Comparison of ENCODE assay signal across 8 cellular contexts in the genomic region with DNA sequence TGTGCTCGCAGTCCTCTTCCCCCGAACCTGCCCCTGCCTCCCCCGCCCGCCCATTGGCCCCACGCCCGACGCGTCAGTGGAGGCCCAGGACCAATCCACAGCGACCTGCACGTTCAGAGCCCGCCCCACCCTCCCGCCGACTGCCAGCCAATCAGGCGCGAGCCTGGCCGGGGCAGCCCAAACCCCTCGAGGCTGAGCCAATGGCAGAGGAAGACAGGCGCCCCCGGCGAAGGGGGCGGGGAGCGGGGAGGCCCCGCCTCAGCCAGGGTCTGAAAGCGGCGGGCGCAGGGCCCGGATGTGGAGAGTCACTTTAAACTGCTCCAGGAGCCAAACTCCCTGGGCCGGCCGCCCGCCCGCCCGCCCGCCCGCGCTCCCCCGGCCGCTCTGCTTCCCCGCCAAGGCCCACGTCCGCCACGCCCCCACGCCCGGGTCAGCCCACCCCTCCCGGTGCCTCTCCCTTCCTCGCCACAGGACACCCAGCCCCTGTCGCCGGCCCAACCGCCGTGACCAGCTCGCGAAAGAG. TPM values are rescaled to one million over a fixed set of nuclear protein-coding genes. Genes with fewer than 3 reads are reported as not detected.
DNase-seq lines count a peak whose midpoint lies in the region; TF ChIP-seq lines count a peak whose summit lies in the region.

No MANE protein-coding gene starts in this region.

- CTCF ChIA-PET in activated naive CD4-positive, alpha-beta T cell treated with anti-CD3 and anti-CD28 coated beads for 36 hours (lab: Charles Lee): no interaction called here

- H3K36me3 ChIP-seq in SJSA1 (peaks cover 13% of the 10 kb centered on the region), neutrophil (peaks cover 4% of the 10 kb centered on the region), subcutaneous abdominal adipose tissue (ENCODE audit: control insufficient read depth in 5 of 5, insufficient read depth in 5 of 5, low read length in 5 of 5) (peaks cover 0 to 3% (median 1%) of the 10 kb centered on the region in 5 donors)

- TF ChIP-seq CTCF in HFFc6 (IDR thresholded peaks at IDR 0.05) (no peak), neutrophil (IDR thresholded peaks at IDR 0.05) (peak; percentile 49)

- H3K4me1 ChIP-seq in SJSA1 (replicated peaks) (peaks cover 6% of the 10 kb centered on the region), neutrophil (ENCODE audit: control insufficient read depth in 1 of 2, insufficient read depth in 1 of 2, low read depth in 1 of 2, low read length in 1 of 2) (peaks cover 24 to 25% of the 10 kb centered on the region in 2 experiments), subcutaneous abdominal adipose tissue (ENCODE audit: control insufficient read depth in 5 of 5, insufficient read depth in 5 of 5, low read length in 5 of 5) (peaks cover 3 to 14% (median 13%) of the 10 kb centered on the region in 5 donors)

- H3K27me3 ChIP-seq in SJSA1 (replicated peaks) (no peaks in the 10 kb centered on the region), neutrophil (peaks cover 3% of the 10 kb centered on the region), subcutaneous abdominal adipose tissue (ENCODE audit: control insufficient read depth in 5 of 5, insufficient read depth in 4 of 5, low read length in 5 of 5) (no peaks in the 10 kb centered on the region)

- H3K27ac ChIP-seq in SJSA1 (peak overlapping the region; percentile 65), neutrophil (peak overlapping the region; percentile 95), subcutaneous abdominal adipose tissue (ENCODE audit: low read depth, low read length) (peak overlapping the region; percentile 80)

- peaks cover 25% of the 10 kb centered on the region for H3K4me1 Mint-ChIP-seq in HFFc6 (ENCODE audit: low read depth)
- peaks cover 11% of the 10 kb centered on the region for H3K4me1 Mint-ChIP-seq in activated naive CD4-positive, alpha-beta T cell treated with anti-CD3 and anti-CD28 coated beads for 36 hours (ENCODE audit: low read depth)

- H3K4me3 Mint-ChIP-seq in HFFc6: peak overlapping the region; percentile 94
- peak overlapping the region; percentile 97 for H3K4me3 Mint-ChIP-seq in activated naive CD4-positive, alpha-beta T cell treated with anti-CD3 and anti-CD28 coated beads for 36 hours

- H3K4me3 ChIP-seq in SJSA1 (peak overlapping the region; percentile 89), neutrophil (ENCODE audit: low read depth in 1 of 2, low read length in 1 of 2) (peak overlapping the region; percentile 87 to 99), subcutaneous abdominal adipose tissue (ENCODE audit: low read depth in 1 of 5, low read length in 5 of 5) (peak overlapping the region in 4 of 5 donors; percentile 89 to 95 (median 90))

- H3K36me3 Mint-ChIP-seq in HFFc6 (ENCODE audit: low read depth): no peaks in the 10 kb centered on the region
- H3K36me3 Mint-ChIP-seq in activated naive CD4-positive, alpha-beta T cell treated with anti-CD3 and anti-CD28 coated beads for 36 hours (ENCODE audit: low read depth): peaks cover 2% of the 10 kb centered on the region

- H3K9me3 ChIP-seq in SJSA1 (replicated peaks): no peaks in the 10 kb centered on the region
- no peaks in the 10 kb centered on the region for H3K9me3 ChIP-seq in neutrophil
- H3K9me3 ChIP-seq in subcutaneous abdominal adipose tissue (ENCODE audit: control insufficient read depth in 5 of 5, low read length in 5 of 5): peaks cover 0 to 2% (median 0%) of the 10 kb centered on the region in 5 donors

- peak overlapping the region; percentile 62 for H3K27ac Mint-ChIP-seq in HFFc6
- H3K27ac Mint-ChIP-seq in activated naive CD4-positive, alpha-beta T cell treated with anti-CD3 and anti-CD28 coated beads for 36 hours: peak overlapping the region; percentile 72

- peak overlapping the region in 4 of 5 donors; percentile 66 to 79 (median 70) for H3K9ac ChIP-seq in subcutaneous abdominal adipose tissue (ENCODE audit: low read length in 5 of 5)

- DNase-seq in GDM1 (lab: John Stamatoyannopoulos, UW) (peak; percentile 97), HFFc6 (peak; percentile 99), MV-4-11 (lab: John Stamatoyannopoulos, UW) (peak; percentile 97), SJSA1 (ENCODE audit: low read depth in 1 of 2, low spot score in 2 of 2) (peak; percentile 97 to 99), germinal center (ENCODE audit: low spot score) (peak; percentile 99)
- DNase-seq in activated naive CD4-positive, alpha-beta T cell treated with anti-CD3 and anti-CD28 coated beads for 36 hours: peak; percentile 100

- peaks cover 12% of the 10 kb centered on the region for H3K9me3 Mint-ChIP-seq in HFFc6
- peaks cover 2% of the 10 kb centered on the region for H3K9me3 Mint-ChIP-seq in activated naive CD4-positive, alpha-beta T cell treated with anti-CD3 and anti-CD28 coated beads for 36 hours

- intact Hi-C loops in activated naive CD4-positive, alpha-beta T cell treated with anti-CD3 and anti-CD28 coated beads for 36 hours (cut with micrococcal nuclease): loop anchor here (1.0 to 5.0 kb wide), 8 partner anchors 295 to 1370 kb away; partner anchors contain the start of genes ERCC3, GYPC, IWS1 and MAP3K2

- H3K27me3 Mint-ChIP-seq in HFFc6 (ENCODE audit: insufficient read depth): peaks cover 3% of the 10 kb centered on the region
- no peaks in the 10 kb centered on the region for H3K27me3 Mint-ChIP-seq in activated naive CD4-positive, alpha-beta T cell treated with anti-CD3 and anti-CD28 coated beads for 36 hours (ENCODE audit: low read depth)

RNA-seq across cellular contexts. Expression of gene SAP130, which starts 0.5 kb away (rescaled TPM):
- 10 to 100 TPM; 20.3 to 25.3 (median 22.4) TPM for total RNA-seq in HFFc6 (2021; fragmentation: NEBNext Ultra II Directional; extraction: Animal tissue kit (Norgen Biotek cat#: 25700))
- total RNA-seq in SJSA1 (2014; rRNA removed; shearing (Covaris generic)): 10.9 and 11.2 TPM in 2 replicates
- 10 to 100 TPM; 20.4 to 20.5 TPM for total RNA-seq in activated naive CD4-positive, alpha-beta T cell treated with anti-CD3 and anti-CD28 coated beads for 36 hours

Comparison
In these comparisons a context has a peak if more than half of its experiments do, and no peak if none do; other contexts are left out.
1. Peak in every context shown above with its lines: DNase-seq, H3K4me3 ChIP-seq and H3K27ac ChIP-seq.